In genomic region chr5:25570067-25570583, GRCh38 we compare ENCODE assay signal across 26 cellular contexts.
A peak's percentile ranks its signal among the peaks of the same experiment; 100 is the strongest.
DNase-seq lines count a peak whose midpoint lies in the region; ATAC-seq, FAIRE-seq and TF ChIP-seq lines count a peak whose summit lies in the region.
"Had no signal": no experiment of that assay in that cellular context is flagged by ENCODE, and none has a peak within 500 bp of the region (broad histone marks: within the 10 kb centered on the region; RNA-seq: fewer than 3 reads in every experiment).

No MANE protein-coding gene starts in this region.

- H3K27me3 Mint-ChIP-seq in H9 (ENCODE audit: low read depth) (no peaks in the 10 kb centered on the region), WTC11 (ENCODE audit: low read depth) (no peaks in the 10 kb centered on the region; the same call in 1 of the 2 replicates)
- H3K27me3 Mint-ChIP-seq: CD4-positive, alpha-beta T cell; T-helper 17 cell had no signal

- no peak overlapping the region for H2BK120ac ChIP-seq in H9 (ENCODE audit: low read depth, low read length, poor library complexity, severe bottlenecking)

- no peak for FAIRE-seq in GM19239 (lab: Jason Lieb, UNC)
- FAIRE-seq: GM12892, HTR-8/SVneo had no signal

- no peak overlapping the region for H3K23ac ChIP-seq in H9 (ENCODE audit: insufficient read length, low read depth, low read length)

- H3K9ac ChIP-seq in H9 (ENCODE audit: extremely low read depth, insufficient read length, low read length) = no peak overlapping the region
- H3K9ac ChIP-seq: BLaER1 had no signal

- H3K27ac Mint-ChIP-seq in H9 (peak overlapping the region in 2 of 3 experiments; percentile 46 to 82; a peak in 5 of 7 replicates), WTC11 (peak overlapping the region; percentile 39; the same call in 1 of the 2 replicates)
- H3K27ac Mint-ChIP-seq: CD4-positive, alpha-beta T cell; T-helper 17 cell had no signal

- H3K9me3 ChIP-seq in H9 (ENCODE audit: control insufficient read depth, low read depth, low read length) (no peaks in the 10 kb centered on the region), WERI-Rb-1 (ENCODE audit: severe bottlenecking) (no peaks in the 10 kb centered on the region)
- H3K9me3 ChIP-seq: HAP-1 had no signal

- CTCF ChIA-PET in WTC11 (lab: Charles Lee) = interaction anchor here (1.2 kb wide), 1 partner anchor 132 kb away, joined by 3 read pairs; no protein-coding TSS in a partner anchor

- POLR2A ChIA-PET in WTC11 (lab: Charles Lee) = interaction anchor here (0.6 kb wide), 1 partner anchor 129 kb away, joined by 3 read pairs; no protein-coding TSS in a partner anchor

- H3K4me1 Mint-ChIP-seq in H9 (peaks cover 40 to 55% of the 10 kb centered on the region in 2 experiments), WTC11 (peaks cover 68% of the 10 kb centered on the region)
- H3K4me1 Mint-ChIP-seq: T-helper 17 cell had no signal

- no peak overlapping the region for H3K4me3 ChIP-seq in WERI-Rb-1 (ENCODE audit: low read depth, low read length)
- H3K4me3 ChIP-seq: BLaER1, HAP-1, MG63 had no signal

- H3K36me3 Mint-ChIP-seq in H9 (ENCODE audit: insufficient read depth in 1 of 3, low read depth in 3 of 3) (peaks cover 0 to 10% (median 3%) of the 10 kb centered on the region in 3 experiments; a peak in 3 of 7 replicates), WTC11 (peaks cover 4% of the 10 kb centered on the region; the same call in 1 of the 2 replicates)

- H3K18ac ChIP-seq in H9 (ENCODE audit: insufficient read length, low read depth, low read length) = no peak overlapping the region

- no peaks in the 10 kb centered on the region for H3K79me2 ChIP-seq in H9 (ENCODE audit: insufficient read depth, low read length)

- no peaks in the 10 kb centered on the region for H3K79me1 ChIP-seq in H9 (ENCODE audit: insufficient read depth, low read depth, low read length, poor library complexity, severe bottlenecking)

- no peak overlapping the region for H2BK15ac ChIP-seq in H9 (ENCODE audit: low read depth, low read length)

- H4K5ac ChIP-seq in H9 (ENCODE audit: insufficient read length, low read depth, low read length) = no peak overlapping the region

- no peaks in the 10 kb centered on the region for H3K27me3 ChIP-seq in H9 (ENCODE audit: insufficient read depth, low read length)
- no peaks in the 10 kb centered on the region for H3K27me3 ChIP-seq in WERI-Rb-1 (ENCODE audit: insufficient read depth, low read depth, severe bottlenecking)
- H3K27me3 ChIP-seq: BLaER1, MG63 had no signal

- H3K27ac ChIP-seq in H9 (ENCODE audit: insufficient read length, low read depth, low read length) (no peak overlapping the region), WERI-Rb-1 (no peak overlapping the region)
- H3K27ac ChIP-seq: BLaER1 had no signal

- H4K91ac ChIP-seq in H9 (ENCODE audit: insufficient read length, low read depth, low read length) = no peak overlapping the region

- H3K36me3 ChIP-seq in WERI-Rb-1 = no peaks in the 10 kb centered on the region
- H3K36me3 ChIP-seq: BLaER1, HAP-1, MG63 had no signal

- no CpG with 5 or more reads among the region's 5 CpGs for WGBS in H9 (ENCODE audit: extremely low coverage, insufficient read length, low lambda C conversion rate)

- DNase-seq in H9 (peak; percentile 60), NCI-H2227 (lab: John Stamatoyannopoulos, UW; ENCODE audit: unreplicated experiment) (peak; percentile 65), WTC11 (ENCODE audit: low spot score) (no peak), OCI-M2 (lab: John Stamatoyannopoulos, UW; ENCODE audit: unreplicated experiment) (no peak), GM19239 (ENCODE audit: insufficient read length, low spot score) (no peak), WERI-Rb-1 (no peak)
- DNase-seq: CD4-positive, alpha-beta T cell; COR-L47; DMS 273 treated with DMSO at 0.1 percent for 48 hours; DND-41; Kasumi-1; MG63; NCI-H1417 treated with DMSO at 0.1 percent for 48 hours; NCI-H187 treated with DMSO at 0.1 percent for 48 hours; NCI-H2107; NCI-H226; NCI-H510A treated with DMSO at 0.1 percent for 48 hours; NCI-H82; SW 1271; T-helper 17 cell had no signal

- H4K8ac ChIP-seq in H9 (replicated peaks; ENCODE audit: insufficient read length, low read depth, low read length) = no peak overlapping the region

- ATAC-seq in WTC11 (peak; percentile 58), HG03342 (IDR thresholded peaks at IDR 0.05; ENCODE audit: unreplicated experiment) (no peak)
- ATAC-seq: Right ventricle myocardium inferior, T-helper 17 cell had no signal

- H2AFZ ChIP-seq in H9 (ENCODE audit: low read length) = peak overlapping the region; percentile 68

- H3T11ph ChIP-seq in H9 (ENCODE audit: low read length) = no peak overlapping the region

- peak overlapping the region; percentile 27 for H3K4me2 ChIP-seq in H9 (ENCODE audit: insufficient read depth, insufficient read length, low read length)
- H3K4me2 ChIP-seq: BLaER1 had no signal

- no peak overlapping the region for H3K14ac ChIP-seq in H9 (ENCODE audit: insufficient read depth, low read length)

- H2BK5ac ChIP-seq in H9 (ENCODE audit: insufficient read length, low read length) = no peak overlapping the region

- H2BK20ac ChIP-seq in H9 (ENCODE audit: low read depth, low read length, poor library complexity, severe bottlenecking) = no peak overlapping the region

- peak overlapping the region; percentile 47 to 53; a peak in 3 of 5 replicates for H3K4me3 Mint-ChIP-seq in H9
- peak overlapping the region; percentile 57 for H3K4me3 Mint-ChIP-seq in WTC11
- H3K4me3 Mint-ChIP-seq: CD4-positive, alpha-beta T cell; T-helper 17 cell had no signal

- peaks cover 3% of the 10 kb centered on the region; the same call in 1 of the 2 replicates for H3K4me1 ChIP-seq in H9 (ENCODE audit: insufficient read depth, low read length)
- H3K4me1 ChIP-seq: BLaER1, HAP-1 had no signal

- no peak overlapping the region for H3K56ac ChIP-seq in H9 (ENCODE audit: insufficient read length, low read depth, low read length)

- no peaks in the 10 kb centered on the region for H4K20me1 ChIP-seq in H9 (ENCODE audit: control insufficient read depth, insufficient read depth, insufficient read length)
- H4K20me1 ChIP-seq: BLaER1 had no signal

- H2BK12ac ChIP-seq in H9 (ENCODE audit: insufficient read length, low read depth, low read length) = no peak overlapping the region

- no peak overlapping the region for H3K4ac ChIP-seq in H9 (ENCODE audit: low read depth, low read length)

- H3K9me3 Mint-ChIP-seq in H9 (peaks cover 2 to 3% of the 10 kb centered on the region in 2 experiments; a peak in 3 of 5 replicates), WTC11 (peaks cover 10% of the 10 kb centered on the region)

- no peak overlapping the region for H2AK5ac ChIP-seq in H9 (ENCODE audit: insufficient read length, low read length)

- no peak for TF ChIP-seq CTCF in H9 (conservative IDR thresholded peaks at IDR 0.05)
- TF ChIP-seq CTCF in WTC11 (IDR thresholded peaks at IDR 0.05) = no peak
- TF ChIP-seq CTCF in WERI-Rb-1 (IDR thresholded peaks at IDR 0.05; ENCODE audit: low read depth, low read length) = no peak

- no peaks in the 10 kb centered on the region for H3K23me2 ChIP-seq in H9 (ENCODE audit: insufficient read length, low read depth, low read length, poor library complexity, severe bottlenecking)

TF ChIP-seq in WTC11, 78 proteins besides CTCF, POLR2A, EP300 and RAD21 (continues in another document):
- TF ChIP-seq ZNF281 (CRISPR knock-in tag; IDR thresholded peaks at IDR 0.05) (no peak), ETV6 (CRISPR knock-in tag; IDR thresholded peaks at IDR 0.05) (no peak), NFE2L1 (CRISPR knock-in tag; IDR thresholded peaks at IDR 0.05) (no peak), PRRX2 (CRISPR knock-in tag; IDR thresholded peaks at IDR 0.05) (no peak), HMGXB4 (CRISPR knock-in tag; IDR thresholded peaks at IDR 0.05) (no peak), ZNF219 (CRISPR knock-in tag; IDR thresholded peaks at IDR 0.05; ENCODE audit: borderline replicate concordance) (no peak), E2F4 (CRISPR knock-in tag; IDR thresholded peaks at IDR 0.05; ENCODE audit: borderline replicate concordance, low read depth) (no peak)

Comparison
In these comparisons a context has a peak if more than half of its experiments do, and no peak if none do; other contexts are left out.
1. DNase-seq: peak in H9 (single experiment) and NCI-H2227 (single experiment); none in WTC11 (single experiment), OCI-M2 (single experiment), GM19239 (single experiment) and WERI-Rb-1 (single experiment).